1 cellular context compared by ENCODE assay signal in genomic region chr2:10448646-10449480, GRCh38.
TF ChIP-seq lines count a peak whose summit lies in the region.

No MANE protein-coding gene starts in this region.

TF ChIP-seq in HepG2, 621 proteins besides CTCF, POLR2A, EP300 and RAD21 (continued from another document and continues in another):
- TF ChIP-seq ZNF710 (CRISPR knock-in tag; IDR thresholded peaks at IDR 0.05; ENCODE audit: borderline replicate concordance) (peak; percentile 90), ZNF501 (CRISPR knock-in tag; IDR thresholded peaks at IDR 0.05) (peak; percentile 97), ZNF280B (CRISPR knock-in tag; IDR thresholded peaks at IDR 0.05; ENCODE audit: borderline replicate concordance) (peak; percentile 100), ZNF343 (CRISPR knock-in tag; IDR thresholded peaks at IDR 0.05) (peak; percentile 96), JUN (CRISPR knock-in tag; IDR thresholded peaks at IDR 0.05) (peak; percentile 94), ZNF572 (CRISPR knock-in tag; IDR thresholded peaks at IDR 0.05) (peak; percentile 67; the same call in 1 of the 2 replicates), TRAFD1 (CRISPR knock-in tag; IDR thresholded peaks at IDR 0.05; ENCODE audit: borderline replicate concordance) (peak; percentile 88; the same call in 1 of the 2 replicates), U2AF1 (optimal IDR thresholded peaks at IDR 0.05; ENCODE audit: low read depth, low read length) (peak; percentile 40), ZBTB39 (CRISPR knock-in tag; IDR thresholded peaks at IDR 0.05) (peak; percentile 95), DMTF1 (CRISPR knock-in tag; IDR thresholded peaks at IDR 0.05) (peak; percentile 95), IRF2 (CRISPR knock-in tag; IDR thresholded peaks at IDR 0.05) (peak; percentile 82), ZNF30 (CRISPR knock-in tag; IDR thresholded peaks at IDR 0.05) (peak; percentile 99), SRSF4 (IDR thresholded peaks at IDR 0.05; ENCODE audit: low read depth, low read length, poor library complexity, severe bottlenecking) (no peak), GTF2F1 (IDR thresholded peaks at IDR 0.05; ENCODE audit: low read length) (no peak), SMAD3 (CRISPR knock-in tag; IDR thresholded peaks at IDR 0.05) (peak; percentile 90), ZNF207 (IDR thresholded peaks at IDR 0.05; ENCODE audit: borderline replicate concordance) (no peak), REST (IDR thresholded peaks at IDR 0.05; ENCODE audit: borderline replicate concordance in 1 of 2, low read depth in 1 of 2, low read length in 2 of 2) (peak in 1 of 2 experiments; percentile 62; a peak in 1 of 4 replicates), ZC3H13 (CRISPR knock-in tag; IDR thresholded peaks at IDR 0.05) (peak; percentile 98), ZBTB44 (CRISPR knock-in tag; IDR thresholded peaks at IDR 0.05) (peak; percentile 97), NR2C2 (CRISPR knock-in tag; IDR thresholded peaks at IDR 0.05; ENCODE audit: borderline replicate concordance) (peak; percentile 80), PAXIP1 (CRISPR knock-in tag; conservative IDR thresholded peaks at IDR 0.05) (peak; percentile 59), ZNF292 (CRISPR knock-in tag; IDR thresholded peaks at IDR 0.05; ENCODE audit: borderline replicate concordance, low read depth) (peak; percentile 84; the same call in 1 of the 2 replicates), YY1 (IDR thresholded peaks at IDR 0.05; ENCODE audit: insufficient read depth, insufficient replicate concordance, low read depth, low read length) (peak; percentile 54), MAFF (IDR thresholded peaks at IDR 0.05; ENCODE audit: low read depth, low read length) (no peak), ZBTB10 (CRISPR knock-in tag; IDR thresholded peaks at IDR 0.05; ENCODE audit: borderline replicate concordance) (peak; percentile 93), ZNF766 (CRISPR knock-in tag; IDR thresholded peaks at IDR 0.05; ENCODE audit: borderline replicate concordance) (peak; percentile 99), FOSL2 (CRISPR knock-in tag; IDR thresholded peaks at IDR 0.05) (peak; percentile 71), SMAD9 (CRISPR knock-in tag; IDR thresholded peaks at IDR 0.05) (peak; percentile 98), TARDBP (CRISPR knock-in tag; IDR thresholded peaks at IDR 0.05) (peak; percentile 89), HOMEZ (CRISPR knock-in tag; IDR thresholded peaks at IDR 0.05; ENCODE audit: low read depth) (no peak), TBX3 (IDR thresholded peaks at IDR 0.05; ENCODE audit: borderline replicate concordance) (0 out of 2 replicates have a peak, but pooled peaks have one; percentile 38)
